ENCODE assay signal across 8 cellular contexts in the genomic region with DNA sequence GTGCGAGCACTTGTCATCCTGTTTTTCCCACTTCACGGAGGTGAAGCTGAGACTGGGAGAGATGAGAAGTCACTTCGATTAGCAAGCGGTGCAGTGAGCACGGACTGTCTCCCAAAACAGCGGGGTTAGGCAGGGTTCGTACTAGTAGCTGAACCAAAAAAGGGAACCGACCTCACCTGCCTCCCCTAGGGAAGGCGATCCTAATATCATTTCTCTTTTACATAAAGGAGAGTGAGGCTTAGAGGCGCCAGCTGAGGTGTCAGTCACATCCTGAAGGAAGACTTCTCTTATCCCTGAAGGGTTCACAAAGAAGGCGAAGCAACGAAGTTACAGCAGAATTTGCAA. TPM values are rescaled to one million over a fixed set of nuclear protein-coding genes. Genes with fewer than 3 reads are reported as not detected.
DNase-seq lines count a peak whose midpoint lies in the region; ATAC-seq, FAIRE-seq and TF ChIP-seq lines count a peak whose summit lies in the region.

No MANE protein-coding gene starts in this region.

- H3K27me3 Mint-ChIP-seq in stimulated activated naive CD8-positive, alpha-beta T cell treated with anti-CD3 and anti-CD28 coated beads, Interleukin-15, Interleukin-2, amounts not matched to agents 100 ng/mL and 50 ng/mL, for 24 hours, result no peaks in the 10 kb centered on the region

- TF ChIP-seq CTCF in MM.1S (IDR thresholded peaks at IDR 0.05; ENCODE audit: low read length) (no peak), endothelial cell of umbilical vein (IDR thresholded peaks at IDR 0.05; ENCODE audit: extremely low read depth in 1 of 2, insufficient read depth in 1 of 2, low read depth in 1 of 2, low read length in 2 of 2) (no peak)

- H3K79me2 ChIP-seq in MM.1S (ENCODE audit: low read length) (peaks cover 27% of the 10 kb centered on the region), endothelial cell of umbilical vein (ENCODE audit: control insufficient read depth, insufficient read depth, low read length) (peaks cover 32% of the 10 kb centered on the region)

- no peak for TF ChIP-seq POLR2A in endothelial cell of umbilical vein (IDR thresholded peaks at IDR 0.05; ENCODE audit: low read depth, low read length)

- FAIRE-seq in endothelial cell of umbilical vein (lab: Jason Lieb, UNC), result no peak

- intact Hi-C loops in endothelial cell of umbilical vein (cut with micrococcal nuclease), result loop anchor here (10.0 kb wide), 1 partner anchor 127 kb away; a partner anchor contains a TSS

- H3K9ac ChIP-seq in MM.1S (ENCODE audit: low read length) (peak overlapping the region; percentile 3; the same call in 1 of the 2 replicates), endothelial cell of umbilical vein (replicated peaks; ENCODE audit: extremely low read depth, insufficient read depth, low read length) (no peak overlapping the region), rectal smooth muscle tissue (ENCODE audit: low read length) (peak overlapping the region; percentile 25)

- peak overlapping the region; percentile 77 for H3K4me2 ChIP-seq in MM.1S (ENCODE audit: low read depth, low read length)
- H3K4me2 ChIP-seq in endothelial cell of umbilical vein (ENCODE audit: insufficient read depth, low read length), result peak overlapping the region; percentile 75

- H3K9me3 ChIP-seq in MM.1S (replicated peaks; ENCODE audit: insufficient read depth, low read length) (no peaks in the 10 kb centered on the region), endothelial cell of umbilical vein (replicated peaks; ENCODE audit: control insufficient read depth, insufficient read depth, low read length) (no peaks in the 10 kb centered on the region)

- peak overlapping the region; percentile 97 for H3K27ac Mint-ChIP-seq in stimulated activated naive CD8-positive, alpha-beta T cell treated with anti-CD3 and anti-CD28 coated beads, Interleukin-15, Interleukin-2, amounts not matched to agents 100 ng/mL and 50 ng/mL, for 24 hours

- no peak for ATAC-seq in stimulated activated naive CD8-positive, alpha-beta T cell treated with anti-CD3 and anti-CD28 coated beads, Interleukin-15, Interleukin-2, amounts not matched to agents 100 U/mL and 50 U/mL, for 24 hours
- ATAC-seq in HG02938 (IDR thresholded peaks at IDR 0.05; ENCODE audit: unreplicated experiment), result no peak

- H3K36me3 ChIP-seq in MM.1S (replicated peaks; ENCODE audit: insufficient read depth, low read length) (no peaks in the 10 kb centered on the region), endothelial cell of umbilical vein (ENCODE audit: control insufficient read depth in 2 of 2, extremely low read depth in 1 of 2, insufficient read depth in 2 of 2, low read length in 2 of 2) (peaks cover 0 to 3% of the 10 kb centered on the region in 2 experiments), rectal smooth muscle tissue (ENCODE audit: control insufficient read depth, insufficient read depth, low read length) (no peaks in the 10 kb centered on the region)

- H3K4me1 ChIP-seq in MM.1S (ENCODE audit: low read length) (0 out of 2 replicates have a peak, but pooled peaks cover 5% of the 10 kb centered on the region), endothelial cell of umbilical vein (ENCODE audit: control insufficient read depth, extremely low read depth, insufficient read depth, low read length) (peaks cover 13% of the 10 kb centered on the region), rectal smooth muscle tissue (ENCODE audit: control insufficient read depth, insufficient read depth, low read length) (peaks cover 11% of the 10 kb centered on the region)

- peaks cover 38% of the 10 kb centered on the region for H3K4me1 Mint-ChIP-seq in stimulated activated naive CD8-positive, alpha-beta T cell treated with anti-CD3 and anti-CD28 coated beads, Interleukin-15, Interleukin-2, amounts not matched to agents 100 ng/mL and 50 ng/mL, for 24 hours (ENCODE audit: low read depth)

- H2AFZ ChIP-seq in MM.1S (ENCODE audit: low read length), result peak overlapping the region; percentile 85
- peak overlapping the region; percentile 93 for H2AFZ ChIP-seq in endothelial cell of umbilical vein (ENCODE audit: low read depth, low read length)

- no peaks in the 10 kb centered on the region for H4K20me1 ChIP-seq in MM.1S (ENCODE audit: insufficient read depth, low read length)
- no peaks in the 10 kb centered on the region for H4K20me1 ChIP-seq in endothelial cell of umbilical vein (replicated peaks; ENCODE audit: control insufficient read depth, extremely low read depth, insufficient read depth, low read length)

- H3K27me3 ChIP-seq in MM.1S (replicated peaks; ENCODE audit: insufficient read depth, low read length), result peaks cover 19% of the 10 kb centered on the region
- no peaks in the 10 kb centered on the region for H3K27me3 ChIP-seq in endothelial cell of umbilical vein (ENCODE audit: control insufficient read depth in 2 of 2, insufficient read depth in 2 of 2, low read length in 2 of 2)
- H3K27me3 ChIP-seq in rectal smooth muscle tissue (ENCODE audit: control insufficient read depth, insufficient read depth, low read length), result peaks cover 3% of the 10 kb centered on the region

- dilution Hi-C loops in endothelial cell of umbilical vein (cut with MboI; ENCODE audit: extremely low pct_ligation_motif_present, low sequenced_read_pairs), result no loop called here

- no peaks in the 10 kb centered on the region for H3K9me3 Mint-ChIP-seq in stimulated activated naive CD8-positive, alpha-beta T cell treated with anti-CD3 and anti-CD28 coated beads, Interleukin-15, Interleukin-2, amounts not matched to agents 100 ng/mL and 50 ng/mL, for 24 hours

- H3K9me1 ChIP-seq in endothelial cell of umbilical vein (replicated peaks; ENCODE audit: control insufficient read depth, extremely low read depth, insufficient read depth, low read length), result no peaks in the 10 kb centered on the region

- no TSS peak for BruUV-seq in endothelial cell of umbilical vein (replicated peaks; lab: Mats Ljungman, UMichigan)

- H3K9me2 ChIP-seq in MM.1S (replicated peaks; ENCODE audit: insufficient read depth, low read length), result no peaks in the 10 kb centered on the region

- no peak overlapping the region for H3K27ac ChIP-seq in MM.1S (ENCODE audit: low read length)
- no peak overlapping the region for H3K27ac ChIP-seq in endothelial cell of umbilical vein (ENCODE audit: insufficient read depth, low read depth, low read length)
- H3K27ac ChIP-seq in rectal smooth muscle tissue (ENCODE audit: low read depth, low read length), result peak overlapping the region; percentile 16

- H3F3A ChIP-seq in MM.1S (ENCODE audit: insufficient read depth, low read length), result no peaks in the 10 kb centered on the region; the same call in 1 of the 2 replicates

- CTCF ChIA-PET in endothelial cell of umbilical vein (lab: Charles Lee), result interaction anchor here (1.4 to 2.9 kb wide), 3 partner anchors 10 to 632 kb away, joined by 4 to 12 read pairs (median 4); no protein-coding TSS in a partner anchor

- POLR2A ChIA-PET in endothelial cell of umbilical vein (lab: Charles Lee), result interaction anchor here (0.8 kb wide), 1 partner anchor 176 kb away, joined by 4 read pairs; a partner anchor contains a TSS

- no peak for DNase-seq in stimulated activated naive CD8-positive, alpha-beta T cell treated with anti-CD3 and anti-CD28 coated beads, Interleukin-15, Interleukin-2, amounts not matched to agents 100 U/mL and 50 U/mL, for 24 hours
- no peak for DNase-seq in MM.1S
- DNase-seq in endothelial cell of umbilical vein (ENCODE audit: low read depth, low spot score), result no peak
- DNase-seq in superior temporal gyrus (ENCODE audit: extremely low spot score), result no peak
- no peak for DNase-seq in NCI-H1694 treated with DMSO at 0.1 percent for 48 hours (lab: John Stamatoyannopoulos, UW)

- peak overlapping the region; percentile 98 for H3K4me3 Mint-ChIP-seq in stimulated activated naive CD8-positive, alpha-beta T cell treated with anti-CD3 and anti-CD28 coated beads, Interleukin-15, Interleukin-2, amounts not matched to agents 100 ng/mL and 50 ng/mL, for 24 hours

- H3K36me3 Mint-ChIP-seq in stimulated activated naive CD8-positive, alpha-beta T cell treated with anti-CD3 and anti-CD28 coated beads, Interleukin-15, Interleukin-2, amounts not matched to agents 100 ng/mL and 50 ng/mL, for 24 hours (ENCODE audit: low read depth), result peaks cover 25% of the 10 kb centered on the region

- H3K4me3 ChIP-seq in MM.1S (ENCODE audit: low read length), result peak overlapping the region; percentile 95
- H3K4me3 ChIP-seq in endothelial cell of umbilical vein (replicated peaks in 1 of 3; ENCODE audit: insufficient read depth in 1 of 3, low read depth in 1 of 3, low read length in 3 of 3), result peak overlapping the region in 2 of 3 experiments; percentile 83 to 92
- peak overlapping the region; percentile 91 for H3K4me3 ChIP-seq in rectal smooth muscle tissue (ENCODE audit: low read length)

RNA-seq across cellular contexts. Expression of a gene that starts 0.5 kb away (rescaled TPM):
- 116 and 119 TPM in 2 replicates for total RNA-seq in endothelial cell of umbilical vein
- polyA plus RNA-seq in endothelial cell of umbilical vein, result 114 TPM in 2 replicates
- 135 and 136 TPM in 2 replicates for polyA plus RNA-seq in endothelial cell of umbilical vein (2011; cell fraction: cytosol; rRNA removed)
- polyA plus RNA-seq in endothelial cell of umbilical vein (2011; cell fraction: nucleus; rRNA removed), result 57.5 and 66.0 TPM in 2 replicates
- 91.7 and 92.5 TPM in 2 replicates for polyA plus RNA-seq in endothelial cell of umbilical vein (2012)
- polyA minus RNA-seq in endothelial cell of umbilical vein, result 156 and 164 TPM in 2 replicates
- polyA minus RNA-seq in endothelial cell of umbilical vein (2011; cell fraction: cytosol; rRNA and poly(A)+ RNA removed), result 33.1 TPM
- polyA minus RNA-seq in endothelial cell of umbilical vein (2011; cell fraction: nucleus; rRNA and poly(A)+ RNA removed), result 35.4 and 43.8 TPM in 2 replicates

RNA-seq across cellular contexts. Expression of a gene that starts 3.2 kb away (rescaled TPM):
- 16.5 and 20.7 TPM in 2 replicates for total RNA-seq in endothelial cell of umbilical vein
- 5.0 and 7.7 TPM in 2 replicates for polyA plus RNA-seq in endothelial cell of umbilical vein
- polyA plus RNA-seq in endothelial cell of umbilical vein (2011; cell fraction: cytosol; rRNA removed), result 4.6 and 4.8 TPM in 2 replicates
- polyA plus RNA-seq in endothelial cell of umbilical vein (2011; cell fraction: nucleus; rRNA removed), result 19.8 and 24.1 TPM in 2 replicates
- 6.6 and 7.0 TPM in 2 replicates for polyA plus RNA-seq in endothelial cell of umbilical vein (2012)
- polyA minus RNA-seq in endothelial cell of umbilical vein, result 13.6 and 14.1 TPM in 2 replicates
- not detected for polyA minus RNA-seq in endothelial cell of umbilical vein (2011; cell fraction: cytosol; rRNA and poly(A)+ RNA removed)
- polyA minus RNA-seq in endothelial cell of umbilical vein (2011; cell fraction: nucleus; rRNA and poly(A)+ RNA removed), result 11.2 and 22.0 TPM in 2 replicates

RNA-seq across cellular contexts. Expression of a gene that starts 26.3 kb away (rescaled TPM):
- total RNA-seq in endothelial cell of umbilical vein, result 47.4 and 51.6 TPM in 2 replicates
- polyA plus RNA-seq in endothelial cell of umbilical vein, result 31.1 and 41.1 TPM in 2 replicates
- 58.5 and 68.0 TPM in 2 replicates for polyA plus RNA-seq in endothelial cell of umbilical vein (2011; cell fraction: cytosol; rRNA removed)
- polyA plus RNA-seq in endothelial cell of umbilical vein (2011; cell fraction: nucleus; rRNA removed), result 53.7 and 60.0 TPM in 2 replicates
- polyA plus RNA-seq in endothelial cell of umbilical vein (2012), result 46.9 and 65.5 TPM in 2 replicates
- 15.0 and 20.5 TPM in 2 replicates for polyA minus RNA-seq in endothelial cell of umbilical vein
- 36.2 TPM for polyA minus RNA-seq in endothelial cell of umbilical vein (2011; cell fraction: cytosol; rRNA and poly(A)+ RNA removed)
- polyA minus RNA-seq in endothelial cell of umbilical vein (2011; cell fraction: nucleus; rRNA and poly(A)+ RNA removed), result 12.4 and 19.0 TPM in 2 replicates

RNA-seq across cellular contexts. Expression of a gene that starts 26.5 kb away (rescaled TPM):
- total RNA-seq in endothelial cell of umbilical vein, result 96.2 and 103 TPM in 2 replicates
- polyA plus RNA-seq in endothelial cell of umbilical vein, result 210 and 294 TPM in 2 replicates
- 184 and 199 TPM in 2 replicates for polyA plus RNA-seq in endothelial cell of umbilical vein (2011; cell fraction: cytosol; rRNA removed)
- 40.5 and 55.6 TPM in 2 replicates for polyA plus RNA-seq in endothelial cell of umbilical vein (2011; cell fraction: nucleus; rRNA removed)
- polyA plus RNA-seq in endothelial cell of umbilical vein (2012), result 86.8 and 116 TPM in 2 replicates
- 54.1 and 62.4 TPM in 2 replicates for polyA minus RNA-seq in endothelial cell of umbilical vein
- 96.4 TPM for polyA minus RNA-seq in endothelial cell of umbilical vein (2011; cell fraction: cytosol; rRNA and poly(A)+ RNA removed)
- 17.6 and 19.1 TPM in 2 replicates for polyA minus RNA-seq in endothelial cell of umbilical vein (2011; cell fraction: nucleus; rRNA and poly(A)+ RNA removed)

RNA-seq across cellular contexts. Expression of a gene that starts 54.3 kb away (rescaled TPM):
- total RNA-seq in endothelial cell of umbilical vein, result 73.2 and 108 TPM in 2 replicates
- 111 and 126 TPM in 2 replicates for polyA plus RNA-seq in endothelial cell of umbilical vein
- 78.8 and 83.8 TPM in 2 replicates for polyA plus RNA-seq in endothelial cell of umbilical vein (2011; cell fraction: cytosol; rRNA removed)
- 54.4 and 58.7 TPM in 2 replicates for polyA plus RNA-seq in endothelial cell of umbilical vein (2011; cell fraction: nucleus; rRNA removed)
- polyA plus RNA-seq in endothelial cell of umbilical vein (2012), result 85.8 and 109 TPM in 2 replicates
- 28.8 and 30.4 TPM in 2 replicates for polyA minus RNA-seq in endothelial cell of umbilical vein
- 58.2 TPM for polyA minus RNA-seq in endothelial cell of umbilical vein (2011; cell fraction: cytosol; rRNA and poly(A)+ RNA removed)
- polyA minus RNA-seq in endothelial cell of umbilical vein (2011; cell fraction: nucleus; rRNA and poly(A)+ RNA removed), result 11.3 and 17.1 TPM in 2 replicates
